Comparison of ENCODE assay signal across 23 cellular contexts in genomic region chr2:43388371-43388770, GRCh38.
"Had no signal": no experiment of that assay in that cellular context is flagged by ENCODE, and none has a peak within 500 bp of the region (broad histone marks: within the 10 kb centered on the region; RNA-seq: fewer than 3 reads in every experiment).

No MANE protein-coding gene starts in this region.

- FAIRE-seq: astrocyte, kidney had no signal

- H3K27me3 ChIP-seq: adrenal gland, breast epithelium, gastrocnemius medialis, left lung, ovary, transverse colon, vagina had no signal

- H3K27ac ChIP-seq: adrenal gland, ovary, vagina had no signal

- H3K9me3 ChIP-seq: adrenal gland, breast epithelium, gastrocnemius medialis, left lung, ovary, transverse colon, vagina had no signal

- H3K36me3 ChIP-seq: adrenal gland, breast epithelium, gastrocnemius medialis, left lung, ovary, transverse colon, vagina had no signal

- H3K4me3 ChIP-seq: adrenal gland, breast epithelium, gastrocnemius medialis, left lung, ovary, transverse colon, vagina had no signal

- DNase-seq: activated B cell treated with CpG ODN at 0.5 μM for 24 hours; activated CD4-positive, alpha-beta memory T cell treated with anti-CD3 and anti-CD28 coated beads for 36 hours; activated CD4-positive, alpha-beta T cell treated with anti-CD3 and anti-CD28 coated beads for 4 hours; activated gamma-delta T cell treated with Interleukin-2 at 50 U/mL for 16 hours; activated T-cell treated with anti-CD3 and anti-CD28 coated beads for 4 hours; adrenal gland; cerebellar nuclear complex; effector CD4-positive, alpha-beta T cell; gastrocnemius medialis; head of caudate nucleus; kidney; left lung; midbrain; ovary; stimulated activated CD4-positive, alpha-beta T cell treated with anti-CD3 and anti-CD28 coated beads, Interleukin-12 subunit alpha, Interleukin-12 subunit beta, amount 100 ng/mL, for 4 hours; stimulated activated CD4-positive, alpha-beta T cell treated with anti-CD3 and anti-CD28 coated beads, Interleukin-1b, Interleukin-23, amount 100 ng/mL, for 48 hours; stimulated activated naive CD4-positive, alpha-beta T cell treated with Interleukin-2 at 50 U/mL for 16 hours; substantia nigra; T-helper 17 cell had no signal
